ENCODE assay signal across 8 cellular contexts in genomic region chr16:2513405-2514332, GRCh38. TPM values are rescaled to one million over a fixed set of nuclear protein-coding genes. Genes with fewer than 3 reads are reported as not detected.
A peak's percentile ranks its signal among the peaks of the same experiment; 100 is the strongest.
DNase-seq lines count a peak whose midpoint lies in the region; ATAC-seq and FAIRE-seq lines count a peak whose summit lies in the region.

Gene ATP6V0C (plus strand): TSS chr16:2513952. CDS start chr16:2514104, 152 bp downstream.

- H3K4me3 ChIP-seq in endocrine pancreas (ENCODE audit: control insufficient read depth, insufficient read depth, low read length), result peak within 1 kb of the TSS; percentile 68

- peak within 1 kb of the TSS; percentile 94 for H3K9ac ChIP-seq in endocrine pancreas (ENCODE audit: control insufficient read depth, insufficient read depth, low read length)

- no peaks in the 10 kb centered on the region for H3K4me1 ChIP-seq in endocrine pancreas (ENCODE audit: control insufficient read depth, insufficient read depth, low read length)

- no peaks in the 10 kb centered on the region for H3K36me3 ChIP-seq in endocrine pancreas (ENCODE audit: control insufficient read depth, insufficient read depth, low read length)

- peak; percentile 57 for ATAC-seq in GM21367 (IDR thresholded peaks at IDR 0.05; ENCODE audit: unreplicated experiment)

- H3K27me3 ChIP-seq in endocrine pancreas (ENCODE audit: control insufficient read depth, insufficient read depth, low read length), result no peaks in the 10 kb centered on the region

- peak; percentile 84 for FAIRE-seq in HTR-8/SVneo (lab: Jason Lieb, UNC)

- DNase-seq in COLO829 (ENCODE audit: low spot score), result peak; percentile 97
- DNase-seq in HTR-8/SVneo (ENCODE audit: insufficient read length, low spot score), result peak; percentile 91
- peak; percentile 76 to 90 for DNase-seq in NOMO-1 (lab: John Stamatoyannopoulos, UW; ENCODE audit: unreplicated experiment in 2 of 2)
- DNase-seq in activated CD8-positive, alpha-beta memory T cell treated with anti-CD3 and anti-CD28 coated beads for 48 hours (ENCODE audit: low read depth in 2 of 3, low spot score in 2 of 3), result peak; percentile 71 to 90 (median 83)
- DNase-seq in mesenteric fat pad (ENCODE audit: low spot score), result peak; percentile 97
- DNase-seq in stimulated activated CD8-positive, alpha-beta memory T cell treated with anti-CD3 and anti-CD28 coated beads, Interleukin-15, amount 100 ng/mL, for 1 hour (ENCODE audit: low read depth), result peak; percentile 75

- no peaks in the 10 kb centered on the region for H3K9me3 ChIP-seq in endocrine pancreas (ENCODE audit: control insufficient read depth, low read length)

RNA-seq across cellular contexts. Expression of gene ATP6V0C, which starts in this region (rescaled TPM):
- total RNA-seq in mesenteric fat pad, result 203 TPM

Comparison
In these comparisons a context has a peak if more than half of its experiments do, and no peak if none do; other contexts are left out.
1. Peak in every context shown above with its lines: DNase-seq, ATAC-seq and H3K4me3 ChIP-seq.